8 cellular contexts compared by ENCODE assay signal in the genomic region with DNA sequence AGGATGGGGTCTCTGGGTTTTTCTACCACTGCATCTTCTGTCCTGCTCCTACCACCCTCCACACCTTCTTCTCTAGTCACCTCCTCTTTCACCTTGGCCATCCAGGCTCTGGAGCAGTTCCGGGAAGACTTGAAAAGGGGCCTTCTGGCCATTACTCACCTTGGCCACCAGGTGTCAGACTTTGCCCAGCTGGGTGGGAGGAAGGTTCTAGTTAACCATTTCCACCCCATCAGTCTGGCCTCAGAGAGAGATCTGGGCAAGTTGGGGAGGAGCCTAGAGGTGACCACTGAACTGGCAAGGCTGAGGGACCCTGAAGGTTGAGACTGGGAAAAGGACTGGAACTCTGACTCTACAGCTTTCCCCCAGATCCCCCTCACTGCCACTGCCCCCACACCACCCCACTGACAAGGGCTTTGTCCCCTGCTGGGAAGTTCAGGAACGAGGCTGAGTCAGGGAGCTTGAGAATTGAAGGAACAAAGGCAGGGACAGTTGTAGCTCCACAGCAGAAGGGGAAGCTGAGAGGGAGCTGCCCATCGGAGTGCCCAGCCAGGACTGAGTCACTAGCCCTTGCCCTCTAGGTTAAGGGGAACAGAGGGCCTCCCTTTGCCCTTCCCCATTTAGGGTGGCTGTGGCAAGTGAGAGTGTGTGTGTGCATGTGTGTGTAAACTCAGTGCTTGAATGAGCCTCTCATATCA. TPM values are rescaled to one million over a fixed set of nuclear protein-coding genes. Genes with fewer than 3 reads are reported as not detected.
DNase-seq lines count a peak whose midpoint lies in the region; ATAC-seq and TF ChIP-seq lines count a peak whose summit lies in the region.

No MANE protein-coding gene starts in this region.

- 0 out of 2 replicates have a peak overlapping the region, but pooled peaks have one; percentile 72 for H3K27ac Mint-ChIP-seq in GM23338
- H3K27ac Mint-ChIP-seq in memory B cell: peak overlapping the region; percentile 83

- peaks cover 4% of the 10 kb centered on the region; the same call in 1 of the 2 replicates for H3K27me3 ChIP-seq in GM23338 (ENCODE audit: insufficient read depth)

- H3K79me2 ChIP-seq in GM23338 (replicated peaks; ENCODE audit: insufficient read depth): no peaks in the 10 kb centered on the region

- no peaks in the 10 kb centered on the region for H4K20me1 ChIP-seq in GM23338 (replicated peaks; ENCODE audit: insufficient read depth)

- H3K4me3 Mint-ChIP-seq in GM23338 (no peak overlapping the region; the same call in 2 of the 3 replicates), memory B cell (peak overlapping the region; percentile 75)

- no peak overlapping the region for H3K27ac ChIP-seq in GM23338 (ENCODE audit: low read depth)

- peaks cover 23% of the 10 kb centered on the region for H3K4me1 Mint-ChIP-seq in GM23338
- H3K4me1 Mint-ChIP-seq in memory B cell: peaks cover 61% of the 10 kb centered on the region

- no peaks in the 10 kb centered on the region for H3K36me3 ChIP-seq in GM23338 (ENCODE audit: insufficient read depth)

- peak overlapping the region; percentile 80 for H2AFZ ChIP-seq in GM23338

- ATAC-seq in GM23338: peak; percentile 53
- no peak for ATAC-seq in memory B cell (ENCODE audit: low read depth)
- ATAC-seq in GM18873 (IDR thresholded peaks at IDR 0.05; ENCODE audit: low FRiP score, unreplicated experiment): no peak

- 0 out of 2 replicates have a peak, but pooled peaks cover 10% of the 10 kb centered on the region for H3F3A ChIP-seq in GM23338 (replicated peaks; ENCODE audit: low read depth)

- peak; percentile 70 for DNase-seq in Ammon's horn (ENCODE audit: low spot score)
- peak; percentile 94 for DNase-seq in GM23338 (ENCODE audit: low spot score)
- peak; percentile 64 to 87 for DNase-seq in NCI-H526 (lab: John Stamatoyannopoulos, UW)
- DNase-seq in activated CD4-positive, alpha-beta T cell treated with anti-CD3 and anti-CD28 coated beads, Interleukin-2, amount 50 U/mL, for 24 hours (ENCODE audit: low read depth in 1 of 2, low spot score in 1 of 2): peak; percentile 39 to 69
- DNase-seq in ecto neural progenitor cell (ENCODE audit: low spot score): peak; percentile 82
- peak; percentile 64 to 69 for DNase-seq in memory B cell (ENCODE audit: low spot score in 2 of 2)
- peak; percentile 42 for DNase-seq in stimulated activated CD8-positive, alpha-beta memory T cell treated with anti-CD3 and anti-CD28 coated beads, Interleukin-4, amount 100 ng/mL, for 24 hours (ENCODE audit: low read depth)

- peaks cover 9% of the 10 kb centered on the region for H3K4me1 ChIP-seq in GM23338 (ENCODE audit: insufficient read depth)

- H3K36me3 Mint-ChIP-seq in GM23338 (ENCODE audit: low read depth) (no peaks in the 10 kb centered on the region; the same call in 2 of the 3 replicates), memory B cell (peaks cover 3% of the 10 kb centered on the region)

- no peaks in the 10 kb centered on the region for H3K9me2 ChIP-seq in GM23338 (ENCODE audit: insufficient read depth)

- peak; percentile 98 to 99 for TF ChIP-seq CTCF in GM23338 (conservative IDR thresholded peaks at IDR 0.05; ENCODE audit: low read depth in 2 of 2)

- H3K9me3 Mint-ChIP-seq in GM23338 (no peaks in the 10 kb centered on the region; the same call in 2 of the 3 replicates), memory B cell (no peaks in the 10 kb centered on the region)

- H3K4me2 ChIP-seq in GM23338: no peak overlapping the region

- H3K27me3 Mint-ChIP-seq in GM23338 (ENCODE audit: insufficient read depth, low read depth, poor library complexity) (peaks cover 30% of the 10 kb centered on the region), memory B cell (no peaks in the 10 kb centered on the region)

- H3K4me3 ChIP-seq in GM23338: no peak overlapping the region

TF ChIP-seq in GM23338, 12 proteins besides CTCF, POLR2A, EP300 and RAD21 (continues in another document):
- TF ChIP-seq POLR2AphosphoS5 (IDR thresholded peaks at IDR 0.05; ENCODE audit: low read depth) (no peak), ZNF114 (CRISPR knock-in tag; IDR thresholded peaks at IDR 0.05) (no peak), ETS1 (IDR thresholded peaks at IDR 0.05) (no peak), JUNB (IDR thresholded peaks at IDR 0.05; ENCODE audit: unreplicated experiment) (no peak), EZH2phosphoT487 (IDR thresholded peaks at IDR 0.05; ENCODE audit: unreplicated experiment) (no peak), CREB1 (CRISPR knock-in tag; IDR thresholded peaks at IDR 0.05; ENCODE audit: low read depth) (0 out of 2 replicates have a peak, but pooled peaks have one; percentile 12)
- TF ChIP-seq, protein P1, sequence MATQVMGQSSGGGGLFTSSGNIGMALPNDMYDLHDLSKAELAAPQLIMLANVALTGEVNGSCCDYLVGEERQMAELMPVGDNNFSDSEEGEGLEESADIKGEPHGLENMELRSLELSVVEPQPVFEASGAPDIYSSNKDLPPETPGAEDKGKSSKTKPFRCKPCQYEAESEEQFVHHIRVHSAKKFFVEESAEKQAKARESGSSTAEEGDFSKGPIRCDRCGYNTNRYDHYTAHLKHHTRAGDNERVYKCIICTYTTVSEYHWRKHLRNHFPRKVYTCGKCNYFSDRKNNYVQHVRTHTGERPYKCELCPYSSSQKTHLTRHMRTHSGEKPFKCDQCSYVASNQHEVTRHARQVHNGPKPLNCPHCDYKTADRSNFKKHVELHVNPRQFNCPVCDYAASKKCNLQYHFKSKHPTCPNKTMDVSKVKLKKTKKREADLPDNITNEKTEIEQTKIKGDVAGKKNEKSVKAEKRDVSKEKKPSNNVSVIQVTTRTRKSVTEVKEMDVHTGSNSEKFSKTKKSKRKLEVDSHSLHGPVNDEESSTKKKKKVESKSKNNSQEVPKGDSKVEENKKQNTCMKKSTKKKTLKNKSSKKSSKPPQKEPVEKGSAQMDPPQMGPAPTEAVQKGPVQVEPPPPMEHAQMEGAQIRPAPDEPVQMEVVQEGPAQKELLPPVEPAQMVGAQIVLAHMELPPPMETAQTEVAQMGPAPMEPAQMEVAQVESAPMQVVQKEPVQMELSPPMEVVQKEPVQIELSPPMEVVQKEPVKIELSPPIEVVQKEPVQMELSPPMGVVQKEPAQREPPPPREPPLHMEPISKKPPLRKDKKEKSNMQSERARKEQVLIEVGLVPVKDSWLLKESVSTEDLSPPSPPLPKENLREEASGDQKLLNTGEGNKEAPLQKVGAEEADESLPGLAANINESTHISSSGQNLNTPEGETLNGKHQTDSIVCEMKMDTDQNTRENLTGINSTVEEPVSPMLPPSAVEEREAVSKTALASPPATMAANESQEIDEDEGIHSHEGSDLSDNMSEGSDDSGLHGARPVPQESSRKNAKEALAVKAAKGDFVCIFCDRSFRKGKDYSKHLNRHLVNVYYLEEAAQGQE (IDR thresholded peaks at IDR 0.05; ENCODE audit: unreplicated experiment): no peak

RNA-seq across cellular contexts. Expression of gene POLD4, which starts 3.7 kb away (rescaled TPM):
- 15.9 and 23.0 TPM in 2 replicates for total RNA-seq in GM23338 (2014; rRNA removed; shearing (Covaris generic))
- 16.2 and 18.8 TPM in 2 replicates for polyA plus RNA-seq in GM23338 (2016; fragmentation: Nextera tagmentation; extraction: Ambion mirVana)

RNA-seq across cellular contexts. Expression of gene CLCF1, which starts 16.4 kb away (rescaled TPM):
- total RNA-seq in GM23338 (2014; rRNA removed; shearing (Covaris generic)): 0.19 TPM in 1 of 2 replicates, not detected in the other
- polyA plus RNA-seq in GM23338 (2016; fragmentation: Nextera tagmentation; extraction: Ambion mirVana): 0.17 and 0.32 TPM in 2 replicates

RNA-seq across cellular contexts. Expression of gene RAD9A, which starts 34.8 kb away (rescaled TPM):
- total RNA-seq in GM23338 (2014; rRNA removed; shearing (Covaris generic)): 13.9 and 16.5 TPM in 2 replicates
- polyA plus RNA-seq in GM23338 (2016; fragmentation: Nextera tagmentation; extraction: Ambion mirVana): 17.0 and 18.9 TPM in 2 replicates

RNA-seq across cellular contexts. Expression of gene PPP1CA, which starts 44.6 kb away (rescaled TPM):
- total RNA-seq in GM23338 (2014; rRNA removed; shearing (Covaris generic)): 227 and 237 TPM in 2 replicates
- 217 TPM in 2 replicates for polyA plus RNA-seq in GM23338 (2016; fragmentation: Nextera tagmentation; extraction: Ambion mirVana)

RNA-seq across cellular contexts. Expression of gene TBC1D10C, which starts 46.9 kb away (rescaled TPM):
- 0.31 and 0.35 TPM in 2 replicates for total RNA-seq in GM23338 (2014; rRNA removed; shearing (Covaris generic))
- polyA plus RNA-seq in GM23338 (2016; fragmentation: Nextera tagmentation; extraction: Ambion mirVana): 0.17 and 0.31 TPM in 2 replicates

Comparison
In these comparisons a context has a peak if more than half of its experiments do, and no peak if none do; other contexts are left out.
1. DNase-seq: peak in every context shown above with its lines; median percentile 94 in GM23338; 82 in ecto neural progenitor cell; 76 in NCI-H526; 70 in Ammon's horn; 66 in memory B cell; 54 in activated CD4-positive, alpha-beta T cell treated with anti-CD3 and anti-CD28 coated beads, Interleukin-2, amount 50 U/mL, for 24 hours; 42 in stimulated activated CD8-positive, alpha-beta memory T cell treated with anti-CD3 and anti-CD28 coated beads, Interleukin-4, amount 100 ng/mL, for 24 hours.